ENCODE assay signal across 1 cellular context in genomic region chr10:131981429-131982184, GRCh38.
TF ChIP-seq lines count a peak whose summit lies in the region.

A gene with protein sequence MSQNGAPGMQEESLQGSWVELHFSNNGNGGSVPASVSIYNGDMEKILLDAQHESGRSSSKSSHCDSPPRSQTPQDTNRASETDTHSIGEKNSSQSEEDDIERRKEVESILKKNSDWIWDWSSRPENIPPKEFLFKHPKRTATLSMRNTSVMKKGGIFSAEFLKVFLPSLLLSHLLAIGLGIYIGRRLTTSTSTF (minus strand): TSS chr10:131981923. CDS start chr10:131981806, 117 bp downstream.

TF ChIP-seq in H1, 55 proteins besides CTCF, POLR2A, EP300 and RAD21:
- TF ChIP-seq SUZ12 (IDR thresholded peaks at IDR 0.05; ENCODE audit: low read length) (peak; percentile 37; the same call in 1 of the 2 replicates), TBP (IDR thresholded peaks at IDR 0.05; ENCODE audit: low read depth, low read length) (peak; percentile 34; the same call in 1 of the 2 replicates), USF2 (IDR thresholded peaks at IDR 0.05; ENCODE audit: low read length) (no peak), BACH1 (IDR thresholded peaks at IDR 0.05; ENCODE audit: low read length) (peak; percentile 55), PHF8 (conservative IDR thresholded peaks at IDR 0.05; ENCODE audit: low read depth, low read length) (peak; percentile 37; the same call in 1 of the 2 replicates), KDM4A (IDR thresholded peaks at IDR 0.05; ENCODE audit: low read depth, low read length, severe bottlenecking) (peak; percentile 67), CREB1 (IDR thresholded peaks at IDR 0.05) (peak; percentile 8; the same call in 1 of the 2 replicates), CHD7 (IDR thresholded peaks at IDR 0.05; ENCODE audit: insufficient replicate concordance, low read length) (no peak), BCL11A (IDR thresholded peaks at IDR 0.05; ENCODE audit: low read depth in 2 of 2, low read length in 2 of 2) (no peak), NRF1 (IDR thresholded peaks at IDR 0.05; ENCODE audit: low read depth, low read length) (peak; percentile 83)
- TF ChIP-seq, protein P1, sequence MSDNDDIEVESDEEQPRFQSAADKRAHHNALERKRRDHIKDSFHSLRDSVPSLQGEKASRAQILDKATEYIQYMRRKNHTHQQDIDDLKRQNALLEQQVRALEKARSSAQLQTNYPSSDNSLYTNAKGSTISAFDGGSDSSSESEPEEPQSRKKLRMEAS (IDR thresholded peaks at IDR 0.05), result peak; percentile 97
- TF ChIP-seq, protein P2, sequence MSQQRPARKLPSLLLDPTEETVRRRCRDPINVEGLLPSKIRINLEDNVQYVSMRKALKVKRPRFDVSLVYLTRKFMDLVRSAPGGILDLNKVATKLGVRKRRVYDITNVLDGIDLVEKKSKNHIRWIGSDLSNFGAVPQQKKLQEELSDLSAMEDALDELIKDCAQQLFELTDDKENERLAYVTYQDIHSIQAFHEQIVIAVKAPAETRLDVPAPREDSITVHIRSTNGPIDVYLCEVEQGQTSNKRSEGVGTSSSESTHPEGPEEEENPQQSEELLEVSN (IDR thresholded peaks at IDR 0.05), result peak; percentile 81
